2 cellular contexts compared by ENCODE assay signal in genomic region chr3:25142609-25143355, GRCh38.
TF ChIP-seq lines count a peak whose summit lies in the region.

No MANE protein-coding gene starts in this region.

TF ChIP-seq in SK-N-SH, 30 proteins besides CTCF, POLR2A, EP300 and RAD21:
- no peak for TF ChIP-seq RXRA (IDR thresholded peaks at IDR 0.05; ENCODE audit: borderline replicate concordance, low read depth)
- TF ChIP-seq TAF1 (IDR thresholded peaks at IDR 0.05; ENCODE audit: borderline replicate concordance, low read depth, low read length) = no peak
- TF ChIP-seq NRF1 (IDR thresholded peaks at IDR 0.05; ENCODE audit: low read depth, low read length) = no peak
- TF ChIP-seq SIN3A (IDR thresholded peaks at IDR 0.05; ENCODE audit: borderline replicate concordance, low read depth, low read length) = no peak
- TF ChIP-seq GATA2 (CRISPR knock-in tag; IDR thresholded peaks at IDR 0.05) = 0 out of 2 replicates have a peak, but pooled peaks have one; percentile 7
- TF ChIP-seq MEF2A (IDR thresholded peaks at IDR 0.05; ENCODE audit: borderline replicate concordance, low read depth) = no peak
- TF ChIP-seq, protein P1, sequence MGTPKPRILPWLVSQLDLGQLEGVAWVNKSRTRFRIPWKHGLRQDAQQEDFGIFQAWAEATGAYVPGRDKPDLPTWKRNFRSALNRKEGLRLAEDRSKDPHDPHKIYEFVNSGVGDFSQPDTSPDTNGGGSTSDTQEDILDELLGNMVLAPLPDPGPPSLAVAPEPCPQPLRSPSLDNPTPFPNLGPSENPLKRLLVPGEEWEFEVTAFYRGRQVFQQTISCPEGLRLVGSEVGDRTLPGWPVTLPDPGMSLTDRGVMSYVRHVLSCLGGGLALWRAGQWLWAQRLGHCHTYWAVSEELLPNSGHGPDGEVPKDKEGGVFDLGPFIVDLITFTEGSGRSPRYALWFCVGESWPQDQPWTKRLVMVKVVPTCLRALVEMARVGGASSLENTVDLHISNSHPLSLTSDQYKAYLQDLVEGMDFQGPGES (IDR thresholded peaks at IDR 0.05; ENCODE audit: low read depth, low read length) = no peak
- no peak for TF ChIP-seq USF2 (IDR thresholded peaks at IDR 0.05; ENCODE audit: borderline replicate concordance, low read depth, low read length)

TF ChIP-seq in SK-N-SH treated with all-trans-retinoic acid at 6 μM for 48 hours, 23 proteins besides CTCF, POLR2A, EP300 and RAD21:
- TF ChIP-seq PPARA (CRISPR knock-in tag; IDR thresholded peaks at IDR 0.05; ENCODE audit: borderline replicate concordance) (no peak), ZNF70 (CRISPR knock-in tag; IDR thresholded peaks at IDR 0.05) (no peak), RARB (CRISPR knock-in tag; IDR thresholded peaks at IDR 0.05) (no peak), OSR1 (CRISPR knock-in tag; IDR thresholded peaks at IDR 0.05) (no peak), ZNF565 (CRISPR knock-in tag; conservative IDR thresholded peaks at IDR 0.05; ENCODE audit: low read depth) (no peak)
